In genomic region chr5:2711446-2712425, GRCh38 we compare ENCODE assay signal across 1 cellular context.
TF ChIP-seq lines count a peak whose summit lies in the region.

No MANE protein-coding gene starts in this region.

TF ChIP-seq in GM23338, 12 proteins besides CTCF, POLR2A, EP300 and RAD21 (continued from another document):
- TF ChIP-seq ZNF462 (CRISPR knock-in tag; IDR thresholded peaks at IDR 0.05) (no peak), CREB1 (CRISPR knock-in tag; IDR thresholded peaks at IDR 0.05; ENCODE audit: low read depth) (no peak), NANOG (IDR thresholded peaks at IDR 0.05; ENCODE audit: borderline replicate concordance) (no peak), POLR2AphosphoS5 (IDR thresholded peaks at IDR 0.05; ENCODE audit: low read depth) (no peak), ZNF331 (CRISPR knock-in tag; IDR thresholded peaks at IDR 0.05; ENCODE audit: low read depth) (no peak), EZH2 (IDR thresholded peaks at IDR 0.05; ENCODE audit: low read depth, unreplicated experiment) (no peak)
- TF ChIP-seq, protein P1, sequence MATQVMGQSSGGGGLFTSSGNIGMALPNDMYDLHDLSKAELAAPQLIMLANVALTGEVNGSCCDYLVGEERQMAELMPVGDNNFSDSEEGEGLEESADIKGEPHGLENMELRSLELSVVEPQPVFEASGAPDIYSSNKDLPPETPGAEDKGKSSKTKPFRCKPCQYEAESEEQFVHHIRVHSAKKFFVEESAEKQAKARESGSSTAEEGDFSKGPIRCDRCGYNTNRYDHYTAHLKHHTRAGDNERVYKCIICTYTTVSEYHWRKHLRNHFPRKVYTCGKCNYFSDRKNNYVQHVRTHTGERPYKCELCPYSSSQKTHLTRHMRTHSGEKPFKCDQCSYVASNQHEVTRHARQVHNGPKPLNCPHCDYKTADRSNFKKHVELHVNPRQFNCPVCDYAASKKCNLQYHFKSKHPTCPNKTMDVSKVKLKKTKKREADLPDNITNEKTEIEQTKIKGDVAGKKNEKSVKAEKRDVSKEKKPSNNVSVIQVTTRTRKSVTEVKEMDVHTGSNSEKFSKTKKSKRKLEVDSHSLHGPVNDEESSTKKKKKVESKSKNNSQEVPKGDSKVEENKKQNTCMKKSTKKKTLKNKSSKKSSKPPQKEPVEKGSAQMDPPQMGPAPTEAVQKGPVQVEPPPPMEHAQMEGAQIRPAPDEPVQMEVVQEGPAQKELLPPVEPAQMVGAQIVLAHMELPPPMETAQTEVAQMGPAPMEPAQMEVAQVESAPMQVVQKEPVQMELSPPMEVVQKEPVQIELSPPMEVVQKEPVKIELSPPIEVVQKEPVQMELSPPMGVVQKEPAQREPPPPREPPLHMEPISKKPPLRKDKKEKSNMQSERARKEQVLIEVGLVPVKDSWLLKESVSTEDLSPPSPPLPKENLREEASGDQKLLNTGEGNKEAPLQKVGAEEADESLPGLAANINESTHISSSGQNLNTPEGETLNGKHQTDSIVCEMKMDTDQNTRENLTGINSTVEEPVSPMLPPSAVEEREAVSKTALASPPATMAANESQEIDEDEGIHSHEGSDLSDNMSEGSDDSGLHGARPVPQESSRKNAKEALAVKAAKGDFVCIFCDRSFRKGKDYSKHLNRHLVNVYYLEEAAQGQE (IDR thresholded peaks at IDR 0.05; ENCODE audit: unreplicated experiment) = no peak
